In genomic region chr10:50658165-50658564, GRCh38 we compare ENCODE assay signal across 1 cellular context.
TF ChIP-seq lines count a peak whose summit lies in the region.

No MANE protein-coding gene starts in this region.

TF ChIP-seq in K562, 482 proteins besides CTCF, POLR2A, EP300 and RAD21 (continued from another document):
- TF ChIP-seq CEBPB (tag; IDR thresholded peaks at IDR 0.05) = no peak
- no peak for TF ChIP-seq IFI16 (CRISPR knock-in tag; IDR thresholded peaks at IDR 0.05)
- TF ChIP-seq SMAD1 (IDR thresholded peaks at IDR 0.05; ENCODE audit: low read depth, low read length, partially characterized antibody) = no peak
- no peak for TF ChIP-seq ZNF140 (CRISPR knock-in tag; IDR thresholded peaks at IDR 0.05)
- TF ChIP-seq SRSF3 (IDR thresholded peaks at IDR 0.05; ENCODE audit: insufficient read depth, low read length) = no peak
- no peak for TF ChIP-seq KDM1A (IDR thresholded peaks at IDR 0.05)
- no peak for TF ChIP-seq CBFA2T2 (conservative IDR thresholded peaks at IDR 0.05)
- no peak for TF ChIP-seq ZNF449 (CRISPR knock-in tag; IDR thresholded peaks at IDR 0.05)
- TF ChIP-seq GATAD2A (IDR thresholded peaks at IDR 0.05) = no peak
- TF ChIP-seq MEF2A (IDR thresholded peaks at IDR 0.05; ENCODE audit: control insufficient read depth, low read depth, low read length) = no peak
- no peak for TF ChIP-seq SMC3 (conservative IDR thresholded peaks at IDR 0.05; ENCODE audit: insufficient read depth, low read depth, low read length)
- TF ChIP-seq SNIP1 (IDR thresholded peaks at IDR 0.05; ENCODE audit: low read depth) = no peak
- no peak for TF ChIP-seq CREB3L1 (IDR thresholded peaks at IDR 0.05; ENCODE audit: borderline replicate concordance, low read depth)
